ENCODE assay signal across 16 cellular contexts in the genomic region with DNA sequence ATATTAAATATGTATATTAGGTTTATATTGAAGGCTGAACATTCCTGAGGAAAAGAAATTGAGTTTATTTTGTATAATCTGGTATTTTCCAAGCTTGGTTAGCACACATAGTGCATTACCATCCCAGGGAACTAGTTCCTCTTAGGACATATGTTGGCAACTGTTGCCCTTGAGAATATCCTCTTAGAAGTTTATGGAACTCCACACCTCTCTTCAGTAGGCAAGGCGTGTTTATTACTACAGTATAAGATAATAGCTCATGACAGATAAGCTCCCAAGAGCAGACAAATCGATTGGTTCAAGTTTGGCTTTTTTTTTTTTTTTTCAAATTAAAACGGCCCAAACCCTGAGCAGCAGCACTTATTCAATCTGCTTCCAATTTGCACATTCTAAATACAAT. TPM values are rescaled to one million over a fixed set of nuclear protein-coding genes. Genes with fewer than 3 reads are reported as not detected.
DNase-seq lines count a peak whose midpoint lies in the region; FAIRE-seq lines count a peak whose summit lies in the region.
"Had no signal": no experiment of that assay in that cellular context is flagged by ENCODE, and none has a peak within 500 bp of the region (broad histone marks: within the 10 kb centered on the region; RNA-seq: fewer than 3 reads in every experiment).

No MANE protein-coding gene starts in this region.

- peaks cover 0 to 6% (median 0%) of the 10 kb centered on the region in 6 donors for H3K9me3 Mint-ChIP-seq in immature natural killer cell

- H3K27ac Mint-ChIP-seq in immature natural killer cell, result no peak overlapping the region
- H3K27ac Mint-ChIP-seq: CD8-positive, alpha-beta memory T cell had no signal

- H2AFZ ChIP-seq in GM23248, result peak overlapping the region; percentile 79; the same call in 1 of the 2 replicates

- H3K27me3 ChIP-seq in GM23248 (replicated peaks; ENCODE audit: insufficient read depth) (no peaks in the 10 kb centered on the region; the same call in 1 of the 2 replicates), mucosa of rectum (ENCODE audit: control insufficient read depth in 2 of 2, insufficient read depth in 2 of 2, low read length in 2 of 2) (no peaks in the 10 kb centered on the region)
- H3K27me3 ChIP-seq: BLaER1 had no signal

- FAIRE-seq in colon (lab: Jason Lieb, UNC), result peak; percentile 82
- FAIRE-seq: H54 had no signal

- no peak overlapping the region for H3K4me2 ChIP-seq in GM23248 (ENCODE audit: unreplicated experiment)
- H3K4me2 ChIP-seq: BLaER1 had no signal

- peaks cover 0 to 3% (median 0%) of the 10 kb centered on the region in 3 donors for H3K36me3 Mint-ChIP-seq in immature natural killer cell
- H3K36me3 Mint-ChIP-seq: CD8-positive, alpha-beta memory T cell had no signal

- H3K4me3 ChIP-seq in GM23248 (no peak overlapping the region), mucosa of rectum (ENCODE audit: low read length in 2 of 2) (peak overlapping the region; percentile 14 to 48)
- H3K4me3 ChIP-seq: BLaER1 had no signal

- no peak for DNase-seq in GM23248
- DNase-seq in immature natural killer cell, result no peak
- no peak for DNase-seq in G401 (ENCODE audit: low spot score)
- no peak for DNase-seq in activated CD4-positive, CD25-positive, alpha-beta regulatory T cell treated with anti-CD3 and anti-CD28 coated beads, Interleukin-2, amount 50 U/mL, for 72 hours
- no peak for DNase-seq in NCI-H2171 (lab: John Stamatoyannopoulos, UW)
- no peak for DNase-seq in NCI-H446 treated with DMSO at 0.1 percent for 48 hours (lab: John Stamatoyannopoulos, UW)
- DNase-seq: 8988T; AML-193; Caco-2; CD8-positive, alpha-beta memory T cell; DMS53 had no signal

- H3K27ac ChIP-seq in GM23248 (no peak overlapping the region), mucosa of rectum (ENCODE audit: low read depth in 2 of 2, low read length in 2 of 2) (peak overlapping the region; percentile 80 to 84)
- H3K27ac ChIP-seq: BLaER1, HL-60 had no signal

- H3K4me3 Mint-ChIP-seq in immature natural killer cell, result peak overlapping the region; percentile 48 to 70 (median 66)
- H3K4me3 Mint-ChIP-seq: CD8-positive, alpha-beta memory T cell had no signal

- H3K9ac ChIP-seq in GM23248 (no peak overlapping the region), mucosa of rectum (ENCODE audit: low read depth in 1 of 2, low read length in 2 of 2) (peak overlapping the region; percentile 8 to 41)
- H3K9ac ChIP-seq: BLaER1 had no signal

- H3K9me3 ChIP-seq in GM23248 (ENCODE audit: low read depth) (no peaks in the 10 kb centered on the region), mucosa of rectum (ENCODE audit: control insufficient read depth in 2 of 2, low read length in 2 of 2) (no peaks in the 10 kb centered on the region)
- H3K9me3 ChIP-seq: BLaER1, Caco-2 had no signal

- H3K36me3 ChIP-seq in GM23248 (ENCODE audit: low read depth), result no peaks in the 10 kb centered on the region
- no peaks in the 10 kb centered on the region for H3K36me3 ChIP-seq in mucosa of rectum (ENCODE audit: control insufficient read depth in 2 of 2, insufficient read depth in 2 of 2, low read length in 2 of 2)
- H3K36me3 ChIP-seq: BLaER1 had no signal

- H3K9me2 ChIP-seq in GM23248 (ENCODE audit: insufficient read depth), result no peaks in the 10 kb centered on the region

- no peaks in the 10 kb centered on the region for H3K79me2 ChIP-seq in GM23248 (ENCODE audit: insufficient read depth)

- H3F3A ChIP-seq in GM23248 (ENCODE audit: insufficient read depth), result no peaks in the 10 kb centered on the region

- H3K4me1 ChIP-seq in GM23248 (ENCODE audit: insufficient read depth) (no peaks in the 10 kb centered on the region; the same call in 1 of the 2 replicates), mucosa of rectum (ENCODE audit: control insufficient read depth in 2 of 2, insufficient read depth in 2 of 2, low read length in 2 of 2) (peaks cover 11 to 14% of the 10 kb centered on the region in 2 donors)
- H3K4me1 ChIP-seq: BLaER1, Caco-2 had no signal

- peaks cover 3 to 16% (median 7%) of the 10 kb centered on the region in 3 donors for H3K27me3 Mint-ChIP-seq in immature natural killer cell (ENCODE audit: low read depth in 3 of 3)

- 72 to 78% methylated on average over 3 of the region's 3 CpGs for WGBS in GM23248 (ENCODE audit: low coverage in 1 of 2, low lambda C conversion rate in 2 of 2, missing lambda C conversion rate in 2 of 2), 2 experiments

- in situ Hi-C loops in GM23248 (cut with MboI) (no loop called here), G401 (cut with HindIII; ENCODE audit: low sequenced_read_pairs) (no loop called here)

- H3K4me1 Mint-ChIP-seq in immature natural killer cell, result peaks cover 14 to 18% of the 10 kb centered on the region in 2 donors
- H3K4me1 Mint-ChIP-seq: CD8-positive, alpha-beta memory T cell had no signal

- H4K20me1 ChIP-seq in GM23248 (ENCODE audit: insufficient read depth), result no peaks in the 10 kb centered on the region
- H4K20me1 ChIP-seq: BLaER1 had no signal

RNA-seq across cellular contexts. Expression of a gene that starts 59.8 kb away (rescaled TPM):
- total RNA-seq in GM23248 (2014; rRNA removed; shearing (Covaris generic)), result 4.4 and 5.9 TPM in 2 replicates
- polyA plus RNA-seq in GM23248 (2016; fragmentation: Nextera tagmentation; extraction: Ambion mirVana), result 0.82 and 1.1 TPM in 2 replicates
- under 1 TPM in 1 of 3 donors, not detected in 2; 0.54 TPM for polyA plus RNA-seq in immature natural killer cell
- not detected in 2 replicates for total RNA-seq in G401 (2014; rRNA removed; shearing (Covaris generic))
